Comparison of ENCODE assay signal across 8 cellular contexts in genomic region chr9:12232836-12233235, GRCh38.
"Had no signal": no experiment of that assay in that cellular context is flagged by ENCODE, and none has a peak within 500 bp of the region (broad histone marks: within the 10 kb centered on the region; RNA-seq: fewer than 3 reads in every experiment).

No MANE protein-coding gene starts in this region.

- DNase-seq: GDM1, GF-D8 had no signal

- H3K4me3 ChIP-seq: GM12878 had no signal

- FAIRE-seq: G401.6, GM12878, GM12891, GM12892, GM18507, GM19239 had no signal
